In genomic region chr21:40852563-40852962, GRCh38 we compare ENCODE assay signal across 18 cellular contexts. TPM values are rescaled to one million over a fixed set of nuclear protein-coding genes. Genes with fewer than 3 reads are reported as not detected.
"Had no signal": no experiment of that assay in that cellular context is flagged by ENCODE, and none has a peak within 500 bp of the region (broad histone marks: within the 10 kb centered on the region; RNA-seq: fewer than 3 reads in every experiment).

No MANE protein-coding gene starts in this region.

- H3K9me3 ChIP-seq: gastrocnemius medialis, pancreas had no signal

- ATAC-seq: activated T-helper 17 cell treated with anti-CD3 and anti-CD28 coated beads, Interleukin-2, amount 50 U/mL, for 72 hours; effector memory CD8-positive, alpha-beta T cell; gastrocnemius medialis; left colon had no signal

- H3K4me1 ChIP-seq: gastrocnemius medialis, heart left ventricle, pancreas had no signal

- H3K27ac Mint-ChIP-seq: activated T-helper 17 cell treated with anti-CD3 and anti-CD28 coated beads, Interleukin-2, amount 50 U/mL, for 72 hours; effector memory CD8-positive, alpha-beta T cell; naive B cell had no signal

- H3K4me3 Mint-ChIP-seq: activated T-helper 17 cell treated with anti-CD3 and anti-CD28 coated beads, Interleukin-2, amount 50 U/mL, for 72 hours; effector memory CD8-positive, alpha-beta T cell; naive B cell had no signal

- H3K36me3 ChIP-seq: gastrocnemius medialis, heart left ventricle, pancreas had no signal

- H3K27ac ChIP-seq: epithelial cell of prostate, gastrocnemius medialis, heart left ventricle, pancreas had no signal

- H3K4me3 ChIP-seq: gastrocnemius medialis, heart left ventricle, pancreas had no signal

- H3K9me3 Mint-ChIP-seq: activated T-helper 17 cell treated with anti-CD3 and anti-CD28 coated beads, Interleukin-2, amount 50 U/mL, for 72 hours had no signal

- DNase-seq: activated CD4-positive, CD25-positive, alpha-beta regulatory T cell treated with anti-CD3 and anti-CD28 coated beads, Interleukin-2, amount 50 U/mL, for 72 hours; activated naive CD4-positive, alpha-beta T cell treated with anti-CD3 and anti-CD28 coated beads, Interleukin-2, amount 50 U/mL, for 16 hours; activated T-cell treated with anti-CD3 and anti-CD28 coated beads for 4 hours; dermis blood vessel endothelial cell; effector memory CD8-positive, alpha-beta T cell; gastrocnemius medialis; heart left ventricle; left colon; naive B cell; pancreas; stimulated activated CD4-positive, alpha-beta T cell treated with anti-CD3 and anti-CD28 coated beads, Interleukin-12 subunit alpha, Interleukin-12 subunit beta, amount 100 ng/mL, for 4 hours; stimulated activated CD4-positive, alpha-beta T cell treated with anti-CD3 and anti-CD28 coated beads, Interleukin-2, amount 100 ng/mL, for 24 hours had no signal

- H3K36me3 Mint-ChIP-seq: naive B cell had no signal

- H3K4me1 Mint-ChIP-seq: activated T-helper 17 cell treated with anti-CD3 and anti-CD28 coated beads, Interleukin-2, amount 50 U/mL, for 72 hours; naive B cell had no signal

RNA-seq across cellular contexts. Expression of gene DSCAM, which starts 5.6 kb away (rescaled TPM):
- total RNA-seq: activated T-helper 17 cell treated with anti-CD3 and anti-CD28 coated beads, Interleukin-2, amount 50 U/mL, for 72 hours; chondrocyte; heart left ventricle; left colon; lung microvascular endothelial cell; mononuclear cell; T-helper 2 cell treated with Interferon-gamma antibody and Interleukin-4, amounts not matched to agents 100 ng/mL and 5 ng/mL, for 36 hours had no signal
